36 cellular contexts compared by ENCODE assay signal in the genomic region with DNA sequence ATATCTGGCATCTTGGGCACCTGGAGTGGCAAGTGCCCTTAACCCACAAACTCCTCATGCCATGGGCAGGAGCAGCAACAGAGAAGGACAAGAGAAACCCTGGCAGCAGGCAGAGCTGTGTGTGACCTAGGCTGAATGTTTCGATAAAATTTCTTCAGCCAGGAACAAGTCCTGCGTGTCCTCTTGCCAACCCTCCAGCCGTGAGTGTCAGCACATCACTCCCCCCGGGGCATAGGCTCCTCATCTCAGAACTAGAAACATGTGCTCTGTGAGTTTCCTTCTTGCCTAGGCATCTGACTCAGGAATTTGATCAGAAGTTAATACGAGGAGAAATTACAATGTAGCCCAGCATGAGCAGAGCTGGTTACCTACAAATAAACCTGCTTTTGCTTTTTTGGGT. TPM values are rescaled to one million over a fixed set of nuclear protein-coding genes. Genes with fewer than 3 reads are reported as not detected.
DNase-seq lines count a peak whose midpoint lies in the region; TF ChIP-seq lines count a peak whose summit lies in the region.
"Had no signal": no experiment of that assay in that cellular context is flagged by ENCODE, and none has a peak within 500 bp of the region (broad histone marks: within the 10 kb centered on the region; RNA-seq: fewer than 3 reads in every experiment).

No MANE protein-coding gene starts in this region.

- H3K9me2 ChIP-seq in GM23248 (ENCODE audit: insufficient read depth), result no peaks in the 10 kb centered on the region

- no peaks in the 10 kb centered on the region for H3K4me1 ChIP-seq in GM23248 (ENCODE audit: insufficient read depth)
- H3K4me1 ChIP-seq: A549, ascending aorta, colonic mucosa, heart left ventricle, lower lobe of right lung, suprapubic skin had no signal

- H3K9me3 ChIP-seq in GM23248 (ENCODE audit: low read depth), result no peaks in the 10 kb centered on the region
- H3K9me3 ChIP-seq: A549, ascending aorta, colonic mucosa, heart left ventricle, lower lobe of right lung, MG63, suprapubic skin had no signal

- H3K79me2 ChIP-seq in GM23248 (ENCODE audit: insufficient read depth), result no peaks in the 10 kb centered on the region

- no peak overlapping the region for H3K9ac ChIP-seq in GM23248

- H4K20me1 ChIP-seq in GM23248 (ENCODE audit: insufficient read depth), result no peaks in the 10 kb centered on the region

- no peak overlapping the region for H3K27ac ChIP-seq in GM23248
- H3K27ac ChIP-seq: A549, ascending aorta, colonic mucosa, heart left ventricle, lower lobe of right lung, suprapubic skin had no signal

- DNase-seq in AG20443 (ENCODE audit: low spot score) (peak; percentile 12), GM23248 (peak; percentile 13), epithelial cell of esophagus (ENCODE audit: low read depth) (peak; percentile 23), mesenteric fat pad (ENCODE audit: low spot score) (peak; percentile 71), NCI-H2196 (lab: John Stamatoyannopoulos, UW; ENCODE audit: unreplicated experiment) (no peak), HT-29 (ENCODE audit: low spot score) (no peak)
- DNase-seq in stimulated activated CD4-positive, alpha-beta T cell treated with anti-CD3 and anti-CD28 coated beads, Interleukin-1b, Interleukin-23, amount 100 ng/mL, for 48 hours, result no peak
- no peak for DNase-seq in activated T-cell treated with anti-CD3 and anti-CD28 coated beads, Interleukin-2, amount 50 U/mL, for 1 hour
- DNase-seq: activated CD4-positive, alpha-beta T cell treated with anti-CD3 and anti-CD28 coated beads for 48 hours; activated gamma-delta T cell treated with Interleukin-2 at 50 U/mL for 16 hours; activated naive CD8-positive, alpha-beta T cell treated with anti-CD3 and anti-CD28 coated beads, Interleukin-2, amount 10 ng/mL, durations not matched to agents 7 days and 5 days; activated T-cell treated with anti-CD3 and anti-CD28 coated beads, Interleukin-2, amount 50 U/mL, for 48 hours; CD4-positive, alpha-beta T cell; colonic mucosa; foreskin melanocyte; GOT3; heart left ventricle; lower lobe of right lung; MG63; NCI-H1105; NCI-H187 treated with DMSO at 0.1 percent for 48 hours; NCI-H2171 treated with DMSO at 0.1 percent for 48 hours; NCI-H510A treated with DMSO at 0.1 percent for 48 hours; stimulated activated naive CD4-positive, alpha-beta T cell treated with Interleukin-2 at 50 U/mL for 16 hours; T-cell had no signal

- WGBS in GM23248 (ENCODE audit: low coverage in 1 of 2, low lambda C conversion rate in 2 of 2, missing lambda C conversion rate in 2 of 2), 2 experiments, result 1 to 3% methylated on average over 5 of the region's 5 CpGs

- no peak for TF ChIP-seq CTCF in epithelial cell of esophagus (IDR thresholded peaks at IDR 0.05; ENCODE audit: insufficient read depth, low read depth, low read length, missing control alignments)

- no peak overlapping the region for H2AFZ ChIP-seq in GM23248

- H3K36me3 ChIP-seq in GM23248 (ENCODE audit: low read depth), result no peaks in the 10 kb centered on the region
- H3K36me3 ChIP-seq: ascending aorta, colonic mucosa, heart left ventricle, lower lobe of right lung, MG63, suprapubic skin had no signal

- no peak overlapping the region for H3K4me2 ChIP-seq in GM23248 (ENCODE audit: unreplicated experiment)
- H3K4me2 ChIP-seq: A549 had no signal

- peaks cover 17% of the 10 kb centered on the region; the same call in 1 of the 2 replicates for H3K27me3 ChIP-seq in GM23248 (replicated peaks; ENCODE audit: insufficient read depth)
- H3K27me3 ChIP-seq: ascending aorta, colonic mucosa, MG63, suprapubic skin had no signal

- no peaks in the 10 kb centered on the region for H3F3A ChIP-seq in GM23248 (ENCODE audit: insufficient read depth)

- H3K4me3 ChIP-seq in GM23248, result no peak overlapping the region
- no peak overlapping the region for H3K4me3 ChIP-seq in epithelial cell of esophagus (ENCODE audit: low read length)
- H3K4me3 ChIP-seq: A549, ascending aorta, colonic mucosa, heart left ventricle, K562, lower lobe of right lung, MG63, suprapubic skin had no signal

- in situ Hi-C loops in GM23248 (cut with MboI), result no loop called here

RNA-seq across cellular contexts. Expression of a gene that starts 2.2 kb away (rescaled TPM):
- total RNA-seq in GM23248 (2014; rRNA removed; shearing (Covaris generic)), result not detected in 2 replicates
- 0.04 TPM in 1 of 2 replicates, not detected in the other for polyA plus RNA-seq in GM23248 (2016; fragmentation: Nextera tagmentation; extraction: Ambion mirVana)
- not detected for total RNA-seq in mesenteric fat pad
- not detected in 2 replicates for total RNA-seq in HT-29 (2014; rRNA removed; shearing (Covaris generic))
- total RNA-seq: activated naive CD8-positive, alpha-beta T cell treated with anti-CD3 and anti-CD28 coated beads, Interleukin-2, amount 10 ng/mL, durations not matched to agents 7 days and 5 days; ascending aorta; CD4-positive, alpha-beta T cell; esophagus mucosa; K562; lower lobe of right lung; osteocyte; renal cortical epithelial cell; SK-MEL-5; suprapubic skin; ureter had no signal
- polyA plus RNA-seq: A549, heart left ventricle, K562 had no signal

RNA-seq across cellular contexts. Expression of a gene that starts 2.3 kb away (rescaled TPM):
- total RNA-seq in GM23248 (2014; rRNA removed; shearing (Covaris generic)), result not detected in 2 replicates
- not detected in 2 replicates for polyA plus RNA-seq in GM23248 (2016; fragmentation: Nextera tagmentation; extraction: Ambion mirVana)
- total RNA-seq in mesenteric fat pad, result not detected
- total RNA-seq in HT-29 (2014; rRNA removed; shearing (Covaris generic)), result not detected in 2 replicates
- total RNA-seq: activated naive CD8-positive, alpha-beta T cell treated with anti-CD3 and anti-CD28 coated beads, Interleukin-2, amount 10 ng/mL, durations not matched to agents 7 days and 5 days; CD4-positive, alpha-beta T cell; esophagus mucosa; heart left ventricle; K562; kidney; lower lobe of right lung; osteocyte; renal cortical epithelial cell; skeletal muscle tissue; suprapubic skin; T-cell; ureter had no signal
- polyA plus RNA-seq: A549, heart left ventricle had no signal

Comparison
In these comparisons a context has a peak if more than half of its experiments do, and no peak if none do; other contexts are left out.
1. DNase-seq: peak in AG20443 (single experiment), GM23248 (single experiment), epithelial cell of esophagus (single experiment) and mesenteric fat pad (single experiment); none in stimulated activated CD4-positive, alpha-beta T cell treated with anti-CD3 and anti-CD28 coated beads, Interleukin-1b, Interleukin-23, amount 100 ng/mL, for 48 hours (single experiment), NCI-H2196 (single experiment), HT-29 (single experiment) and activated T-cell treated with anti-CD3 and anti-CD28 coated beads, Interleukin-2, amount 50 U/mL, for 1 hour (single experiment).